ENCODE assay signal across 24 cellular contexts in genomic region chr22:25347752-25348102, GRCh38.
"Had no signal": no experiment of that assay in that cellular context is flagged by ENCODE, and none has a peak within 500 bp of the region (broad histone marks: within the 10 kb centered on the region; RNA-seq: fewer than 3 reads in every experiment).

No MANE protein-coding gene starts in this region.

- H3K9me3 Mint-ChIP-seq: activated CD4-positive, alpha-beta memory T cell treated with anti-CD3 and anti-CD28 coated beads, Interleukin-2, amount 10 ng/mL, durations not matched to agents 7 days and 5 days had no signal

- H3K9me3 ChIP-seq: body of pancreas, esophagus muscularis mucosa, left ventricle myocardium inferior, neutrophil, SK-N-SH, testis had no signal

- H3K27me3 Mint-ChIP-seq: activated CD4-positive, alpha-beta memory T cell treated with anti-CD3 and anti-CD28 coated beads, Interleukin-2, amount 10 ng/mL, durations not matched to agents 7 days and 5 days; activated CD4-positive, alpha-beta T cell treated with anti-CD3 and anti-CD28 coated beads, Interleukin-2, amount 10 ng/mL, durations not matched to agents 24 days and 14 days; dendritic cell treated with granulocyte-macrophage colony-stimulating factor and Interleukin-4, amounts not matched to agents 40 ng/mL and 50 ng/mL, for 4 days had no signal

- ATAC-seq: activated T-cell treated with anti-CD3 and anti-CD28 coated beads, Interleukin-2, amount 50 U/mL, for 72 hours; body of pancreas; sciatic nerve had no signal

- H3K4me3 ChIP-seq: body of pancreas, cardiac muscle cell, esophagus muscularis mucosa, heart right ventricle, left ventricle myocardium inferior, smooth muscle cell, testis had no signal

- H3K4me3 Mint-ChIP-seq: activated CD4-positive, alpha-beta memory T cell treated with anti-CD3 and anti-CD28 coated beads, Interleukin-2, amount 10 ng/mL, durations not matched to agents 7 days and 5 days; activated CD4-positive, alpha-beta T cell treated with anti-CD3 and anti-CD28 coated beads, Interleukin-2, amount 10 ng/mL, durations not matched to agents 24 days and 14 days; activated naive CD4-positive, alpha-beta T cell treated with anti-CD3 and anti-CD28 coated beads, Interleukin-2, amount 10 ng/mL, durations not matched to agents 7 days and 5 days; activated T-cell treated with anti-CD3 and anti-CD28 coated beads, Interleukin-2, amount 50 U/mL, for 72 hours; dendritic cell treated with granulocyte-macrophage colony-stimulating factor and Interleukin-4, amounts not matched to agents 40 ng/mL and 50 ng/mL, for 4 days; natural killer cell had no signal

- H3K27ac Mint-ChIP-seq: activated CD4-positive, alpha-beta memory T cell treated with anti-CD3 and anti-CD28 coated beads, Interleukin-2, amount 10 ng/mL, durations not matched to agents 7 days and 5 days; activated CD4-positive, alpha-beta T cell treated with anti-CD3 and anti-CD28 coated beads, Interleukin-2, amount 10 ng/mL, durations not matched to agents 24 days and 14 days; activated naive CD4-positive, alpha-beta T cell treated with anti-CD3 and anti-CD28 coated beads, Interleukin-2, amount 10 ng/mL, durations not matched to agents 7 days and 5 days; activated T-cell treated with anti-CD3 and anti-CD28 coated beads, Interleukin-2, amount 50 U/mL, for 72 hours; dendritic cell treated with granulocyte-macrophage colony-stimulating factor and Interleukin-4, amounts not matched to agents 40 ng/mL and 50 ng/mL, for 4 days; natural killer cell had no signal

- H3K4me1 Mint-ChIP-seq: activated CD4-positive, alpha-beta memory T cell treated with anti-CD3 and anti-CD28 coated beads, Interleukin-2, amount 10 ng/mL, durations not matched to agents 7 days and 5 days; activated CD4-positive, alpha-beta T cell treated with anti-CD3 and anti-CD28 coated beads, Interleukin-2, amount 10 ng/mL, durations not matched to agents 24 days and 14 days; activated naive CD4-positive, alpha-beta T cell treated with anti-CD3 and anti-CD28 coated beads, Interleukin-2, amount 10 ng/mL, durations not matched to agents 7 days and 5 days; natural killer cell had no signal

- DNase-seq: activated CD4-positive, alpha-beta memory T cell treated with anti-CD3 and anti-CD28 coated beads, Interleukin-2, amount 10 ng/mL, durations not matched to agents 7 days and 5 days; activated CD4-positive, alpha-beta T cell treated with anti-CD3 and anti-CD28 coated beads, Interleukin-2, amount 10 ng/mL, durations not matched to agents 24 days and 14 days; activated effector memory CD4-positive, alpha-beta T cell treated with Interleukin-2 at 50 U/mL for 16 hours; activated T-cell treated with anti-CD3 and anti-CD28 coated beads, Interleukin-2, amount 50 U/mL, for 72 hours; body of pancreas; effector CD8-positive, alpha-beta T cell; heart right ventricle; kidney; left ventricle myocardium inferior; midbrain; natural killer cell; SK-N-SH; stimulated activated CD4-positive, alpha-beta T cell treated with anti-CD3 and anti-CD28 coated beads, Interleukin-15, amount 100 ng/mL, for 24 hours; stimulated activated CD8-positive, alpha-beta memory T cell treated with anti-CD3 and anti-CD28 coated beads, Interleukin-4, amount 100 ng/mL, for 48 hours; stimulated activated naive CD4-positive, alpha-beta T cell; trophoblast cell had no signal
